In genomic region chr12:133203344-133204263, GRCh38 we compare ENCODE assay signal across 13 cellular contexts. TPM values are rescaled to one million over a fixed set of nuclear protein-coding genes. Genes with fewer than 3 reads are reported as not detected.
DNase-seq lines count a peak whose midpoint lies in the region; ATAC-seq, FAIRE-seq and TF ChIP-seq lines count a peak whose summit lies in the region.
"Had no signal": no experiment of that assay in that cellular context is flagged by ENCODE, and none has a peak within 500 bp of the region (broad histone marks: within the 10 kb centered on the region; RNA-seq: fewer than 3 reads in every experiment).

No MANE protein-coding gene starts in this region.

- peaks cover 23 to 36% of the 10 kb centered on the region in 2 donors for H3K36me3 ChIP-seq in kidney (ENCODE audit: control insufficient read depth in 1 of 2, insufficient read depth in 2 of 2, low read length in 2 of 2)
- H3K36me3 ChIP-seq in body of pancreas (replicated peaks in 1 of 2; ENCODE audit: insufficient read depth in 1 of 2, low read depth in 2 of 2) = peaks cover 21 to 23% of the 10 kb centered on the region in 2 donors
- H3K36me3 ChIP-seq in uterus = no peaks in the 10 kb centered on the region
- H3K36me3 ChIP-seq in heart left ventricle = peaks cover 26 to 56% (median 29%) of the 10 kb centered on the region in 9 donors

- TF ChIP-seq EP300 in A549 (IDR thresholded peaks at IDR 0.05) = no peak

- no peak for TF ChIP-seq CTCF in A549 (IDR thresholded peaks at IDR 0.05)
- no peak for TF ChIP-seq CTCF in kidney (IDR thresholded peaks at IDR 0.05; ENCODE audit: borderline replicate concordance, extremely low read depth, insufficient read depth)
- no peak for TF ChIP-seq CTCF in body of pancreas (IDR thresholded peaks at IDR 0.05)
- TF ChIP-seq CTCF in uterus (IDR thresholded peaks at IDR 0.05) = no peak
- TF ChIP-seq CTCF in heart left ventricle (IDR thresholded peaks at IDR 0.05) = no peak

- no peaks in the 10 kb centered on the region for H3K4me1 ChIP-seq in A549
- no peaks in the 10 kb centered on the region for H3K4me1 ChIP-seq in kidney (ENCODE audit: control insufficient read depth in 1 of 2, insufficient read depth in 1 of 2, low read depth in 1 of 2, low read length in 2 of 2)
- H3K4me1 ChIP-seq in body of pancreas = no peaks in the 10 kb centered on the region
- no peaks in the 10 kb centered on the region for H3K4me1 ChIP-seq in uterus
- no peaks in the 10 kb centered on the region for H3K4me1 ChIP-seq in heart left ventricle
- H3K4me1 ChIP-seq: psoas muscle had no signal

- intact Hi-C loops in kidney (cut with DNase I) = no loop called here
- intact Hi-C loops in body of pancreas (cut with DNase I) = no loop called here
- intact Hi-C loops in uterus (cut with DNase I; ENCODE audit: low total_unique reads) = no loop called here
- intact Hi-C loops in heart left ventricle (cut with DNase I) = no loop called here

- H3K27me3 ChIP-seq in body of pancreas = no peaks in the 10 kb centered on the region
- H3K27me3 ChIP-seq in uterus = no peaks in the 10 kb centered on the region
- H3K27me3 ChIP-seq in heart left ventricle = no peaks in the 10 kb centered on the region

- peak overlapping the region; percentile 46 for H3K27ac Mint-ChIP-seq in activated T-helper 17 cell treated with anti-CD3 and anti-CD28 coated beads, Interleukin-2, amount 50 U/mL, for 72 hours
- H3K27ac Mint-ChIP-seq: activated B cell treated with CpG ODN at 0.5 μM for 24 hours had no signal

- CTCF ChIA-PET in A549 (lab: Yijun Ruan, JAX) = interaction anchor here (3.0 kb wide), 1 partner anchor 22 kb away, joined by 7 read pairs; the partner anchor contains the start of gene ZNF268

- H3K36me3 Mint-ChIP-seq in activated T-helper 17 cell treated with anti-CD3 and anti-CD28 coated beads, Interleukin-2, amount 50 U/mL, for 72 hours (ENCODE audit: low read depth) = peaks cover 58% of the 10 kb centered on the region

- no peaks in the 10 kb centered on the region for H3K27me3 Mint-ChIP-seq in activated T-helper 17 cell treated with anti-CD3 and anti-CD28 coated beads, Interleukin-2, amount 50 U/mL, for 72 hours
- H3K27me3 Mint-ChIP-seq: activated B cell treated with CpG ODN at 0.5 μM for 24 hours had no signal

- H3K27ac ChIP-seq in A549 = no peak overlapping the region
- no peak overlapping the region for H3K27ac ChIP-seq in kidney (ENCODE audit: low read depth in 2 of 2, low read length in 2 of 2)
- no peak overlapping the region for H3K27ac ChIP-seq in body of pancreas
- H3K27ac ChIP-seq in uterus = no peak overlapping the region
- H3K27ac ChIP-seq in heart left ventricle = no peak overlapping the region
- H3K27ac ChIP-seq: psoas muscle had no signal

- no peaks in the 10 kb centered on the region for H3K4me1 Mint-ChIP-seq in activated T-helper 17 cell treated with anti-CD3 and anti-CD28 coated beads, Interleukin-2, amount 50 U/mL, for 72 hours
- H3K4me1 Mint-ChIP-seq: activated B cell treated with CpG ODN at 0.5 μM for 24 hours had no signal

- TF ChIP-seq RAD21 in A549 (conservative IDR thresholded peaks at IDR 0.05 in 1 of 2, IDR thresholded peaks at IDR 0.05 in 1 of 2) = no peak

- H3K4me3 Mint-ChIP-seq in activated T-helper 17 cell treated with anti-CD3 and anti-CD28 coated beads, Interleukin-2, amount 50 U/mL, for 72 hours = no peak overlapping the region
- H3K4me3 Mint-ChIP-seq: activated B cell treated with CpG ODN at 0.5 μM for 24 hours had no signal

- H3K4me3 ChIP-seq in A549 (no peak overlapping the region), kidney (ENCODE audit: low read length in 2 of 2) (peak overlapping the region; percentile 22 to 65), body of pancreas (no peak overlapping the region), uterus (no peak overlapping the region), heart left ventricle (no peak overlapping the region)
- H3K4me3 ChIP-seq: psoas muscle had no signal

- H3K9me3 Mint-ChIP-seq in activated T-helper 17 cell treated with anti-CD3 and anti-CD28 coated beads, Interleukin-2, amount 50 U/mL, for 72 hours = peaks cover 46% of the 10 kb centered on the region

- H3K9me3 ChIP-seq in A549 (peaks cover 84% of the 10 kb centered on the region), kidney (ENCODE audit: control insufficient read depth in 1 of 2, low read length in 2 of 2) (peaks cover 71 to 80% of the 10 kb centered on the region in 2 donors), body of pancreas (peaks cover 4 to 77% (median 34%) of the 10 kb centered on the region in 3 donors), uterus (peaks cover 11 to 82% of the 10 kb centered on the region in 2 donors), heart left ventricle (peaks cover 24 to 98% (median 91%) of the 10 kb centered on the region in 12 donors)

- ATAC-seq in A549 (no peak), body of pancreas (no peak), heart left ventricle (no peak)
- no peak for ATAC-seq in activated T-helper 17 cell treated with anti-CD3 and anti-CD28 coated beads, Interleukin-2, amount 50 U/mL, for 72 hours (replicated peaks)
- ATAC-seq: psoas muscle had no signal

- TF ChIP-seq POLR2A in A549 (IDR thresholded peaks at IDR 0.05; ENCODE audit: low read length) (no peak), body of pancreas (IDR thresholded peaks at IDR 0.05) (no peak), uterus (IDR thresholded peaks at IDR 0.05) (no peak), heart left ventricle (IDR thresholded peaks at IDR 0.05) (no peak)

- no peak overlapping the region for H3K9ac ChIP-seq in kidney (ENCODE audit: low read length in 2 of 2)

- no peak for FAIRE-seq in A549 (lab: Jason Lieb, UNC)
- no peak for FAIRE-seq in kidney (lab: Jason Lieb, UNC)

- WGBS in A549 (ENCODE audit: missing lambda C conversion rate) = 79% methylated on average over 7 of the region's 7 CpGs
- WGBS in body of pancreas, 2 donors = 94 to 95% methylated on average over 7 of the region's 7 CpGs
- WGBS in heart left ventricle, 4 donors = 96 to 98% (median 97%) methylated on average over 7 of the region's 7 CpGs

- no peak overlapping the region for H3K4me2 ChIP-seq in A549

- DNase-seq in A549 (ENCODE audit: low read depth in 1 of 2, low spot score in 1 of 2) (peak in 1 of 2 experiments; percentile 35), DMS153 (lab: John Stamatoyannopoulos, UW) (peak; percentile 27), kidney (no peak), body of pancreas (no peak), uterus (no peak), heart left ventricle (no peak), ureter (ENCODE audit: low spot score) (no peak)
- DNase-seq: activated B cell treated with CpG ODN at 0.5 μM for 24 hours, COR-L47, NCI-H187, psoas muscle had no signal

- POLR2A ChIA-PET in A549 (lab: Yijun Ruan, JAX) = no interaction called here

TF ChIP-seq in A549, 52 proteins besides CTCF, POLR2A, EP300 and RAD21 (continues in another document):
- TF ChIP-seq SREBF2 (IDR thresholded peaks at IDR 0.05) (no peak), RARB (CRISPR knock-in tag; IDR thresholded peaks at IDR 0.05) (no peak), KDM1A (IDR thresholded peaks at IDR 0.05; ENCODE audit: low read depth) (peak; percentile 11; the same call in 1 of the 2 replicates), ATOH8 (CRISPR knock-in tag; IDR thresholded peaks at IDR 0.05; ENCODE audit: low read depth) (no peak), MYC (IDR thresholded peaks at IDR 0.05; ENCODE audit: borderline replicate concordance, low read length) (no peak), MAX (IDR thresholded peaks at IDR 0.05) (no peak), E2F6 (IDR thresholded peaks at IDR 0.05; ENCODE audit: borderline replicate concordance, low read depth) (no peak), GATA3 (IDR thresholded peaks at IDR 0.05; ENCODE audit: borderline replicate concordance) (peak; percentile 29)

RNA-seq across cellular contexts. Expression of gene ZNF268, which starts 22.3 kb away (rescaled TPM):
- polyA plus RNA-seq in A549 (2011; rRNA removed) (20.0 and 21.5 TPM in 2 replicates), A549 (2017; fragmentation: RNase III; extraction: RNeasy Plus Mini Kit Qiagen cat#74134 plus additional on column Dnase treatment) (11.7 to 13.2 TPM (median 12.5 TPM) in 3 replicates), kidney (ENCODE audit: insufficient read depth, low read depth, low replicate concordance) (6.7 TPM), heart left ventricle (1 to 10 TPM; 2.6 to 6.8 TPM)
- polyA plus RNA-seq in A549 (2012; cell fraction: cytosol; rRNA removed) = 10.8 and 10.9 TPM in 2 replicates
- polyA plus RNA-seq in A549 (2012; cell fraction: nucleus; rRNA removed) = 6.6 and 7.6 TPM in 2 replicates
- 57.8 and 64.4 TPM in 2 replicates for polyA minus RNA-seq in A549 (2011; rRNA and poly(A)+ RNA removed)
- 10 to 100 TPM; 11.1 to 15.7 TPM for total RNA-seq in activated T-helper 17 cell treated with anti-CD3 and anti-CD28 coated beads, Interleukin-2, amount 50 U/mL, for 72 hours
- total RNA-seq in kidney (33.4 TPM), body of pancreas (1 to 10 TPM; 3.6 to 8.3 TPM), uterus (10 to 100 TPM in 3 of 4 donors, 1 to 10 TPM in 1; 2.1 to 80.9 (median 23.8) TPM), heart left ventricle (10 to 100 TPM in 5 of 9 donors, 1 to 10 TPM in 4; 8.1 to 15.5 (median 10.0) TPM), ureter (30.6 TPM)

RNA-seq across cellular contexts. Expression of gene ANHX, which starts 32.1 kb away (rescaled TPM):
- not detected in 2 replicates for polyA plus RNA-seq in A549 (2011; rRNA removed)
- polyA plus RNA-seq in A549 (2012; cell fraction: cytosol; rRNA removed) = not detected in 2 replicates
- polyA plus RNA-seq in A549 (2012; cell fraction: nucleus; rRNA removed) = not detected in 2 replicates
- polyA plus RNA-seq in A549 (2017; fragmentation: RNase III; extraction: RNeasy Plus Mini Kit Qiagen cat#74134 plus additional on column Dnase treatment) = not detected in 3 replicates
- not detected in 2 replicates for polyA minus RNA-seq in A549 (2011; rRNA and poly(A)+ RNA removed)
- total RNA-seq in activated T-helper 17 cell treated with anti-CD3 and anti-CD28 coated beads, Interleukin-2, amount 50 U/mL, for 72 hours = not detected
- total RNA-seq in kidney = not detected
- not detected for polyA plus RNA-seq in kidney (ENCODE audit: insufficient read depth, low read depth, low replicate concordance)
- total RNA-seq in body of pancreas = not detected
- total RNA-seq in uterus = under 1 TPM in 1 of 4 donors, not detected in 3; 0.28 TPM
- not detected for total RNA-seq in heart left ventricle
- not detected for polyA plus RNA-seq in heart left ventricle
- not detected for total RNA-seq in ureter
- total RNA-seq: activated B cell treated with CpG ODN at 0.5 μM for 24 hours, kidney epithelial cell, psoas muscle had no signal
- polyA plus RNA-seq: psoas muscle had no signal

Comparison
In these comparisons a context has a peak if more than half of its experiments do, and no peak if none do; other contexts are left out.
1. H3K4me3 ChIP-seq: peak in kidney (2 of 2); none in A549 (single experiment), body of pancreas (0 of 2), uterus (0 of 2) and heart left ventricle (0 of 12).